8 cellular contexts compared by ENCODE assay signal in the genomic region with DNA sequence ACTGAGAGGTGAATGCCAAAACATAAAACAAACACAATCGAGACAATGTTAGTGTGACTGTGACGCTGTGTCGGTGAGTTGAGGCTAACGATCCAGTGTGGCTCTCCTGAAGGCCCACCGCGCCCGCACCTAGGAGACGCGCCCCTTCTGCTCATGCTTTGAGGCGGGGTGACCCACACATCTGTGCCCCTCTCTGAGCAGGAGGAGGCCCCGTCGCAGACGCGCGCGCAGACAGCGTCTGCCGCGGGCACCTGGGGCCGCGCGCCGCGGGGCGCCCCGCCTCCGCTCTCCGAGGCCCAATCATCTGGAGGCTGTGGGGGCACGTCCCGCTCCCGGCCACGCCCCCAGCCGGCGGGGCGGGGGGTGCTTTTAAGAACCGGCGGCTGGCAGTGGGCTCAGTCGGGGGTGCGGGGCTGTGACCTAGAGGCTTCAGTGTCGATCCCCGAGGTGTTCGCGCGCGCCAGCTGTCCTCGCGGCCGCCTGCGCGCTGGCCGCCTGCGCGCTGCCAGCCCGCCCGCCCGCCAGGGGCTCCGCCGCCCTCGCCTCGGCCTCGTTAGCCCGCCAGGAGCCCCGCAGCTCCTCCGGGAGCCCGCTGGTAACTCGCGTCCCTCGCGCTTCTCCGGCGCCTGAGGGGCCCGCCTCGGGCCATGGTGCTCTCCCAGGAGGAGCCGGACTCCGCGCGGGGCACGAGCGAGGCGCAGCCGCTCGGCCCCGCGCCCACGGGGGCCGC. TPM values are rescaled to one million over a fixed set of nuclear protein-coding genes. Genes with fewer than 3 reads are reported as not detected.
DNase-seq lines count a peak whose midpoint lies in the region; ATAC-seq and TF ChIP-seq lines count a peak whose summit lies in the region.

A gene with protein sequence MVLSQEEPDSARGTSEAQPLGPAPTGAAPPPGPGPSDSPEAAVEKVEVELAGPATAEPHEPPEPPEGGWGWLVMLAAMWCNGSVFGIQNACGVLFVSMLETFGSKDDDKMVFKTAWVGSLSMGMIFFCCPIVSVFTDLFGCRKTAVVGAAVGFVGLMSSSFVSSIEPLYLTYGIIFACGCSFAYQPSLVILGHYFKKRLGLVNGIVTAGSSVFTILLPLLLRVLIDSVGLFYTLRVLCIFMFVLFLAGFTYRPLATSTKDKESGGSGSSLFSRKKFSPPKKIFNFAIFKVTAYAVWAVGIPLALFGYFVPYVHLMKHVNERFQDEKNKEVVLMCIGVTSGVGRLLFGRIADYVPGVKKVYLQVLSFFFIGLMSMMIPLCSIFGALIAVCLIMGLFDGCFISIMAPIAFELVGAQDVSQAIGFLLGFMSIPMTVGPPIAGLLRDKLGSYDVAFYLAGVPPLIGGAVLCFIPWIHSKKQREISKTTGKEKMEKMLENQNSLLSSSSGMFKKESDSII (plus strand): TSS at position 398 of the 730 bp plus-strand sequence. CDS start 250 bp downstream, at position 648.

- no peaks in the 10 kb centered on the region for H3K9me3 ChIP-seq in HEK293 (ENCODE audit: control insufficient read depth, insufficient read depth, low read depth, low read length)
- no peaks in the 10 kb centered on the region for H3K9me3 ChIP-seq in MM.1S (replicated peaks; ENCODE audit: insufficient read depth, low read length)
- H3K9me3 ChIP-seq in hepatocyte (ENCODE audit: low read depth), result no peaks in the 10 kb centered on the region
- H3K9me3 ChIP-seq in sigmoid colon, result no peaks in the 10 kb centered on the region

- CTCF ChIA-PET in HEK293 (lab: Yijun Ruan, JAX), result interaction anchor here (0.6 to 2.0 kb wide), 3 partner anchors 43 to 400 kb away, joined by 3 to 7 read pairs (median 3); no protein-coding TSS in a partner anchor

- H3K9me2 ChIP-seq in MM.1S (replicated peaks; ENCODE audit: insufficient read depth, low read length) (no peaks in the 10 kb centered on the region), hepatocyte (replicated peaks; ENCODE audit: insufficient read depth) (no peaks in the 10 kb centered on the region)

- peak; percentile 95 for ATAC-seq in activated naive CD8-positive, alpha-beta T cell treated with anti-CD3 and anti-CD28 coated beads, Interleukin-2, amount 50 U/mL, for 24 hours

- H3K36me3 ChIP-seq in HEK293 (ENCODE audit: control insufficient read depth in 2 of 2, insufficient read depth in 1 of 2, low read length in 2 of 2), result no peaks in the 10 kb centered on the region; a peak in 1 of 3 replicates
- H3K36me3 ChIP-seq in MM.1S (replicated peaks; ENCODE audit: insufficient read depth, low read length), result no peaks in the 10 kb centered on the region
- no peaks in the 10 kb centered on the region for H3K36me3 ChIP-seq in hepatocyte (replicated peaks; ENCODE audit: insufficient read depth, low read depth)
- no peaks in the 10 kb centered on the region for H3K36me3 ChIP-seq in sigmoid colon

- H3K4me3 ChIP-seq in GM08714 (ENCODE audit: low read length), result peak within 1 kb of the TSS; percentile 65
- peak within 1 kb of the TSS; percentile 57 for H3K4me3 ChIP-seq in HEK293 (ENCODE audit: low read depth, low read length)
- peak within 1 kb of the TSS; percentile 91 for H3K4me3 ChIP-seq in MM.1S (ENCODE audit: low read length)
- H3K4me3 ChIP-seq in hepatocyte, result peak within 1 kb of the TSS; percentile 91
- H3K4me3 ChIP-seq in sigmoid colon, result peak within 1 kb of the TSS; percentile 30 to 62 (median 57)

- DNase-seq in MM.1S, result peak; percentile 90
- peak; percentile 78 for DNase-seq in T follicular helper cell (ENCODE audit: low read depth)
- DNase-seq in activated naive CD8-positive, alpha-beta T cell treated with anti-CD3 and anti-CD28 coated beads, Interleukin-2, amount 50 U/mL, for 24 hours, result peak; percentile 79
- DNase-seq in hepatocyte (ENCODE audit: low spot score), result peak; percentile 89
- DNase-seq in sigmoid colon, result peak; percentile 70
- no peak for DNase-seq in superior temporal gyrus (ENCODE audit: extremely low spot score)

- no peak for TF ChIP-seq EP300 in sigmoid colon (IDR thresholded peaks at IDR 0.05)

- no peaks in the 10 kb centered on the region for H3K9me3 Mint-ChIP-seq in activated naive CD8-positive, alpha-beta T cell treated with anti-CD3 and anti-CD28 coated beads, Interleukin-2, amount 50 U/mL, for 24 hours

- peak within 1 kb of the TSS; percentile 85 for H3K4me3 Mint-ChIP-seq in activated naive CD8-positive, alpha-beta T cell treated with anti-CD3 and anti-CD28 coated beads, Interleukin-2, amount 50 U/mL, for 24 hours

- peak within 1 kb of the TSS; percentile 76 for H3K9ac ChIP-seq in MM.1S (ENCODE audit: low read length)

- H3K27me3 Mint-ChIP-seq in activated naive CD8-positive, alpha-beta T cell treated with anti-CD3 and anti-CD28 coated beads, Interleukin-2, amount 50 U/mL, for 24 hours, result peaks cover 9% of the 10 kb centered on the region

- H3K27ac ChIP-seq in HEK293 (ENCODE audit: extremely low read depth, low read depth, low read length) (peak within 1 kb of the TSS; percentile 78; the same call in 1 of the 2 replicates), MM.1S (ENCODE audit: low read length) (peak within 1 kb of the TSS; percentile 45; the same call in 1 of the 2 replicates), hepatocyte (no peak within 1 kb of the TSS), sigmoid colon (no peak within 1 kb of the TSS)

- no peak for TF ChIP-seq CTCF in HEK293 (tag by site-specific recombination; IDR thresholded peaks at IDR 0.05)
- no peak for TF ChIP-seq CTCF in MM.1S (IDR thresholded peaks at IDR 0.05; ENCODE audit: low read length)
- TF ChIP-seq CTCF in hepatocyte (IDR thresholded peaks at IDR 0.05; ENCODE audit: poor library complexity), result no peak
- no peak for TF ChIP-seq CTCF in sigmoid colon (IDR thresholded peaks at IDR 0.05)

- H3K4me2 ChIP-seq in MM.1S (ENCODE audit: low read depth, low read length), result peak within 1 kb of the TSS; percentile 99
- H3K4me2 ChIP-seq in hepatocyte, result peak within 1 kb of the TSS; percentile 100

- H3K79me2 ChIP-seq in MM.1S (ENCODE audit: low read length), result peaks cover 9% of the 10 kb centered on the region; the same call in 1 of the 2 replicates
- H3K79me2 ChIP-seq in hepatocyte, result peaks cover 25% of the 10 kb centered on the region

- H3K27ac Mint-ChIP-seq in activated naive CD8-positive, alpha-beta T cell treated with anti-CD3 and anti-CD28 coated beads, Interleukin-2, amount 50 U/mL, for 24 hours, result peak within 1 kb of the TSS; percentile 78

- peaks cover 31% of the 10 kb centered on the region for H3K4me1 Mint-ChIP-seq in activated naive CD8-positive, alpha-beta T cell treated with anti-CD3 and anti-CD28 coated beads, Interleukin-2, amount 50 U/mL, for 24 hours

- H3K27me3 ChIP-seq in MM.1S (replicated peaks; ENCODE audit: insufficient read depth, low read length) (no peaks in the 10 kb centered on the region), hepatocyte (peaks cover 8% of the 10 kb centered on the region), sigmoid colon (peaks cover 5 to 52% (median 35%) of the 10 kb centered on the region in 3 donors)

- H3F3A ChIP-seq in MM.1S (ENCODE audit: insufficient read depth, low read length), result peaks cover 7% of the 10 kb centered on the region

- H2AFZ ChIP-seq in MM.1S (ENCODE audit: low read length), result peak within 1 kb of the TSS; percentile 92
- peak within 1 kb of the TSS; percentile 88 for H2AFZ ChIP-seq in hepatocyte

- H3K4me1 ChIP-seq in HEK293 (ENCODE audit: control insufficient read depth, insufficient read depth, low read length) (peaks cover 7% of the 10 kb centered on the region), MM.1S (ENCODE audit: low read length) (peaks cover 16% of the 10 kb centered on the region), hepatocyte (ENCODE audit: insufficient read depth) (peaks cover 6% of the 10 kb centered on the region), sigmoid colon (peaks cover 0 to 22% (median 18%) of the 10 kb centered on the region in 4 donors)

- H4K20me1 ChIP-seq in MM.1S (ENCODE audit: insufficient read depth, low read length) (no peaks in the 10 kb centered on the region), hepatocyte (ENCODE audit: insufficient read depth, poor library complexity, severe bottlenecking) (no peaks in the 10 kb centered on the region)

- TF ChIP-seq POLR2A in sigmoid colon (IDR thresholded peaks at IDR 0.05), result no peak

- WGBS in hepatocyte (ENCODE audit: low lambda C conversion rate, missing lambda C conversion rate), result 1% methylated on average over 53 of the region's 86 CpGs
- 1% methylated on average over 86 of the region's 86 CpGs for WGBS in sigmoid colon, 2 donors

- intact Hi-C loops in sigmoid colon (cut with DNase I), result no loop called here

- POLR2A ChIA-PET in HEK293 (lab: Yijun Ruan, JAX), result interaction anchor here (0.6 to 1.6 kb wide), 4 partner anchors 9 to 214 kb away, joined by 3 to 5 read pairs (median 4); no protein-coding TSS in a partner anchor

- no peaks in the 10 kb centered on the region for H3K36me3 Mint-ChIP-seq in activated naive CD8-positive, alpha-beta T cell treated with anti-CD3 and anti-CD28 coated beads, Interleukin-2, amount 50 U/mL, for 24 hours (ENCODE audit: low read depth)

TF ChIP-seq in HEK293, 187 proteins besides CTCF, POLR2A, EP300 and RAD21 (continues in another document):
- no peak for TF ChIP-seq ZNF426 (tag by site-specific recombination; IDR thresholded peaks at IDR 0.05)
- no peak for TF ChIP-seq ZNF366 (tag by site-specific recombination; conservative IDR thresholded peaks at IDR 0.05)
- 0 out of 2 replicates have a peak, but pooled peaks have one; percentile 29 for TF ChIP-seq KLF8 (tag by site-specific recombination; IDR thresholded peaks at IDR 0.05)
- no peak for TF ChIP-seq YY1 (tag by site-specific recombination; IDR thresholded peaks at IDR 0.05)
- no peak for TF ChIP-seq ZNF146 (tag by site-specific recombination; IDR thresholded peaks at IDR 0.05)
- peak; percentile 66; the same call in 1 of the 2 replicates for TF ChIP-seq ZNF600 (tag by site-specific recombination; IDR thresholded peaks at IDR 0.05)
- TF ChIP-seq ZNF335 (tag by site-specific recombination; conservative IDR thresholded peaks at IDR 0.05), result peak; percentile 84

RNA-seq across cellular contexts. Expression of the gene that starts here (rescaled TPM):
- total RNA-seq in hepatocyte (34.1 and 42.2 TPM in 2 replicates), sigmoid colon (under 1 TPM; 0.36 to 0.99 (median 0.89) TPM)
- polyA plus RNA-seq in hepatocyte (17.4 and 19.9 TPM in 2 replicates), sigmoid colon (1 to 10 TPM in 1 of 3 donors, under 1 TPM in 2; under 0.01 to 1.2 (median 0.23) TPM)

Comparison
In these comparisons a context has a peak if more than half of its experiments do, and no peak if none do; other contexts are left out.
1. RNA of the gene that starts here (total RNA-seq): 34.1 to 42.2 TPM in hepatocyte; 0.36 to 0.99 TPM in sigmoid colon; every median in the first group is over 10 times any median in the second.
2. H3K27ac ChIP-seq: peak in HEK293 (single experiment) and MM.1S (single experiment); none in hepatocyte (single experiment) and sigmoid colon (0 of 4).
3. Peak in every context shown above with its lines, with median percentiles within 50 percentile points of each other: H3K4me3 ChIP-seq.